Comparison of ENCODE assay signal across 19 cellular contexts in the genomic region with DNA sequence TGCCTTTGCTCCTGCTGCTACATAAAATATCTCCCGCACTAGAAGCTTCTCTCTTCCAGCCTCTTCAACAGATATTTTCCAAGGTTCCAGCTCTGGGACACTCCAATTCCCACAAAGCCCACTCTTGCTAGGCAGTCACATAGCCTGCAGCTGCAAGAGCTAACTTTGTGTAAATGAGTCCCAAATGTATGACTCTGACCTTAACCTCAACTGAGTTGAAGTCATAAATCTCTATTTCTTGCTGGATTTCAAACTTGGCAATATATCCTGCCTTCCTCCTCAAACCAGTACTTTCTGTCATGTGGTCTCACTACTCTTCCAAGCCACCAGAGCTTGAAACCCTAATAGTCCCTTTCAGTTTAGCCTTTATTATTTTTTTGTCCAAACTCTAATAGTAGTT.
"Had no signal": no experiment of that assay in that cellular context is flagged by ENCODE, and none has a peak within 500 bp of the region (broad histone marks: within the 10 kb centered on the region; RNA-seq: fewer than 3 reads in every experiment).

No MANE protein-coding gene starts in this region.

- H3K4me1 Mint-ChIP-seq: activated CD4-positive, alpha-beta memory T cell treated with anti-CD3 and anti-CD28 coated beads, Interleukin-2, amount 10 ng/mL, durations not matched to agents 7 days and 5 days; activated naive CD8-positive, alpha-beta T cell treated with anti-CD3 and anti-CD28 coated beads, Interleukin-2, amount 50 U/mL, for 24 hours; central memory CD8-positive, alpha-beta T cell; immature natural killer cell; stimulated activated naive CD8-positive, alpha-beta T cell treated with anti-CD3 and anti-CD28 coated beads, Interleukin-15, amount 100 ng/mL, for 72 hours had no signal

- H3K4me3 Mint-ChIP-seq: activated CD4-positive, alpha-beta memory T cell treated with anti-CD3 and anti-CD28 coated beads, Interleukin-2, amount 10 ng/mL, durations not matched to agents 7 days and 5 days; activated naive CD8-positive, alpha-beta T cell treated with anti-CD3 and anti-CD28 coated beads, Interleukin-2, amount 50 U/mL, for 24 hours; central memory CD8-positive, alpha-beta T cell; dendritic cell treated with granulocyte-macrophage colony-stimulating factor and Interleukin-4, amounts not matched to agents 40 ng/mL and 50 ng/mL, for 4 days; effector memory CD8-positive, alpha-beta T cell; immature natural killer cell; natural killer cell treated with Interleukin-12 subunit alpha and Interleukin-12 subunit beta and Interleukin-15 and Interleukin-18, amount 100 ng/mL, for 72 hours; stimulated activated naive CD8-positive, alpha-beta T cell treated with anti-CD3 and anti-CD28 coated beads, Interleukin-15, amount 100 ng/mL, for 72 hours had no signal

- H3K36me3 Mint-ChIP-seq: immature natural killer cell; natural killer cell treated with Interleukin-12 subunit alpha and Interleukin-12 subunit beta and Interleukin-15 and Interleukin-18, amount 100 ng/mL, for 72 hours had no signal

- H3K36me3 ChIP-seq: sigmoid colon, uterus had no signal

- H3K9me3 Mint-ChIP-seq: activated CD4-positive, alpha-beta memory T cell treated with anti-CD3 and anti-CD28 coated beads, Interleukin-2, amount 10 ng/mL, durations not matched to agents 7 days and 5 days; activated naive CD8-positive, alpha-beta T cell treated with anti-CD3 and anti-CD28 coated beads, Interleukin-2, amount 50 U/mL, for 24 hours; central memory CD8-positive, alpha-beta T cell; dendritic cell treated with granulocyte-macrophage colony-stimulating factor and Interleukin-4, amounts not matched to agents 40 ng/mL and 50 ng/mL, for 4 days; stimulated activated naive CD8-positive, alpha-beta T cell treated with anti-CD3 and anti-CD28 coated beads, Interleukin-15, amount 100 ng/mL, for 72 hours had no signal

- H3K27me3 Mint-ChIP-seq: activated CD4-positive, alpha-beta memory T cell treated with anti-CD3 and anti-CD28 coated beads, Interleukin-2, amount 10 ng/mL, durations not matched to agents 7 days and 5 days; activated naive CD8-positive, alpha-beta T cell treated with anti-CD3 and anti-CD28 coated beads, Interleukin-2, amount 50 U/mL, for 24 hours; central memory CD8-positive, alpha-beta T cell; dendritic cell treated with granulocyte-macrophage colony-stimulating factor and Interleukin-4, amounts not matched to agents 40 ng/mL and 50 ng/mL, for 4 days; effector memory CD8-positive, alpha-beta T cell; natural killer cell treated with Interleukin-12 subunit alpha and Interleukin-12 subunit beta and Interleukin-15 and Interleukin-18, amount 100 ng/mL, for 72 hours; stimulated activated naive CD8-positive, alpha-beta T cell treated with anti-CD3 and anti-CD28 coated beads, Interleukin-15, amount 100 ng/mL, for 72 hours had no signal

- ATAC-seq: activated naive CD8-positive, alpha-beta T cell treated with anti-CD3 and anti-CD28 coated beads, Interleukin-2, amount 50 U/mL, for 24 hours; effector memory CD8-positive, alpha-beta T cell; left colon; natural killer cell treated with Interleukin-12 subunit alpha and Interleukin-12 subunit beta and Interleukin-15 and Interleukin-18, amount 100 ng/mL, for 72 hours; psoas muscle; stimulated activated naive CD8-positive, alpha-beta T cell treated with anti-CD3 and anti-CD28 coated beads, Interleukin-15, amount 100 ng/mL, for 72 hours had no signal

- H3K27ac Mint-ChIP-seq: activated CD4-positive, alpha-beta memory T cell treated with anti-CD3 and anti-CD28 coated beads, Interleukin-2, amount 10 ng/mL, durations not matched to agents 7 days and 5 days; activated naive CD8-positive, alpha-beta T cell treated with anti-CD3 and anti-CD28 coated beads, Interleukin-2, amount 50 U/mL, for 24 hours; dendritic cell treated with granulocyte-macrophage colony-stimulating factor and Interleukin-4, amounts not matched to agents 40 ng/mL and 50 ng/mL, for 4 days; effector memory CD8-positive, alpha-beta T cell; natural killer cell treated with Interleukin-12 subunit alpha and Interleukin-12 subunit beta and Interleukin-15 and Interleukin-18, amount 100 ng/mL, for 72 hours; stimulated activated naive CD8-positive, alpha-beta T cell treated with anti-CD3 and anti-CD28 coated beads, Interleukin-15, amount 100 ng/mL, for 72 hours had no signal

- H3K4me3 ChIP-seq: psoas muscle, sigmoid colon, uterus had no signal

- H3K27me3 ChIP-seq: sigmoid colon, uterus had no signal

- DNase-seq: activated CD4-positive, alpha-beta memory T cell treated with anti-CD3 and anti-CD28 coated beads, Interleukin-2, amount 10 ng/mL, durations not matched to agents 7 days and 5 days; activated CD8-positive, alpha-beta memory T cell treated with anti-CD3 and anti-CD28 coated beads, Interleukin-2, amount 50 U/mL, for 48 hours; activated naive CD4-positive, alpha-beta T cell; activated naive CD8-positive, alpha-beta T cell treated with anti-CD3 and anti-CD28 coated beads, Interleukin-2, amount 50 U/mL, for 24 hours; effector memory CD8-positive, alpha-beta T cell; glutamatergic neuron; immature natural killer cell; left colon; mammary epithelial cell; psoas muscle; sigmoid colon; stimulated activated CD4-positive, alpha-beta T cell treated with anti-CD3 and anti-CD28 coated beads, Interleukin-15, amount 100 ng/mL, for 24 hours; stimulated activated CD4-positive, alpha-beta T cell treated with anti-CD3 and anti-CD28 coated beads, Interleukin-4, amount 100 ng/mL, for 4 hours; stimulated activated naive CD8-positive, alpha-beta T cell treated with anti-CD3 and anti-CD28 coated beads, Interleukin-15, amount 100 ng/mL, for 72 hours; T-helper 9 cell; uterus had no signal
